ENCODE assay signal across 20 cellular contexts in genomic region chr15:101150723-101151040, GRCh38.
DNase-seq lines count a peak whose midpoint lies in the region; ATAC-seq and TF ChIP-seq lines count a peak whose summit lies in the region.
"Had no signal": no experiment of that assay in that cellular context is flagged by ENCODE, and none has a peak within 500 bp of the region (broad histone marks: within the 10 kb centered on the region; RNA-seq: fewer than 3 reads in every experiment).

No MANE protein-coding gene starts in this region.

- H4K20me1 ChIP-seq in MM.1S (ENCODE audit: insufficient read depth, low read length) = no peaks in the 10 kb centered on the region

- no peak overlapping the region for H3K4me3 Mint-ChIP-seq in natural killer cell treated with Interleukin-12 subunit alpha and Interleukin-12 subunit beta and Interleukin-15 and Interleukin-18, amount 100 ng/mL, for 72 hours
- no peak overlapping the region for H3K4me3 Mint-ChIP-seq in natural killer cell
- H3K4me3 Mint-ChIP-seq: CD4-positive, alpha-beta memory T cell had no signal

- in situ Hi-C loops in GM13976 (cut with MboI; ENCODE audit: low sequenced_read_pairs, unreplicated experiment) = no loop called here

- no peaks in the 10 kb centered on the region for H3K27me3 Mint-ChIP-seq in natural killer cell treated with Interleukin-12 subunit alpha and Interleukin-12 subunit beta and Interleukin-15 and Interleukin-18, amount 100 ng/mL, for 72 hours
- no peaks in the 10 kb centered on the region for H3K27me3 Mint-ChIP-seq in natural killer cell (ENCODE audit: low read depth in 2 of 2)
- H3K27me3 Mint-ChIP-seq: CD4-positive, alpha-beta memory T cell had no signal

- peaks cover 29 to 34% of the 10 kb centered on the region in 2 donors for H3K4me1 Mint-ChIP-seq in natural killer cell treated with Interleukin-12 subunit alpha and Interleukin-12 subunit beta and Interleukin-15 and Interleukin-18, amount 100 ng/mL, for 72 hours (ENCODE audit: low read depth in 2 of 2)
- peaks cover 9 to 19% of the 10 kb centered on the region in 2 donors for H3K4me1 Mint-ChIP-seq in natural killer cell

- H3F3A ChIP-seq in MM.1S (ENCODE audit: insufficient read depth, low read length) = peaks cover 35% of the 10 kb centered on the region

- no peak for ATAC-seq in natural killer cell treated with Interleukin-12 subunit alpha and Interleukin-12 subunit beta and Interleukin-15 and Interleukin-18, amount 100 ng/mL, for 72 hours
- ATAC-seq in natural killer cell (no peak), lower lobe of right lung (no peak)
- ATAC-seq: HCT116, Panc1, SK-N-SH treated with all-trans-retinoic acid at 6 μM for 48 hours had no signal

- no peak overlapping the region for H2AFZ ChIP-seq in MM.1S (ENCODE audit: low read length)

- H3K27ac Mint-ChIP-seq in natural killer cell treated with Interleukin-12 subunit alpha and Interleukin-12 subunit beta and Interleukin-15 and Interleukin-18, amount 100 ng/mL, for 72 hours = peak overlapping the region in 1 of 2 donors; percentile 18
- no peak overlapping the region for H3K27ac Mint-ChIP-seq in natural killer cell

- H3K4me1 ChIP-seq in MM.1S (ENCODE audit: low read length) (peaks cover 61% of the 10 kb centered on the region), lower lobe of right lung (peaks cover 9% of the 10 kb centered on the region), tibial nerve (peaks cover 0 to 10% (median 4%) of the 10 kb centered on the region in 4 donors)

- DNase-seq in natural killer cell treated with Interleukin-12 subunit alpha and Interleukin-12 subunit beta and Interleukin-15 and Interleukin-18, amount 100 ng/mL, for 72 hours (ENCODE audit: low spot score) = peak; percentile 3
- DNase-seq in natural killer cell = no peak
- DNase-seq in MM.1S = no peak
- peak; percentile 4 for DNase-seq in lower lobe of right lung
- no peak for DNase-seq in GM13976 (ENCODE audit: low spot score)
- DNase-seq in head of caudate nucleus = no peak
- DNase-seq in tibial nerve (ENCODE audit: low spot score in 2 of 2) = no peak
- DNase-seq in NCI-H510A treated with DMSO at 0.1 percent for 48 hours (lab: John Stamatoyannopoulos, UW) = no peak
- DNase-seq: CD4-positive, alpha-beta memory T cell; COR-L47; DMS53; NCI-H1417; NCI-H1694; NCI-H2029 treated with DMSO at 0.1 percent for 48 hours; NCI-H2227 treated with DMSO at 0.1 percent for 48 hours; NCI-H69; SJCRH30 had no signal

- H3K79me2 ChIP-seq in MM.1S (ENCODE audit: low read length) = peaks cover 12% of the 10 kb centered on the region

- 91 to 95% methylated on average over 7 of the region's 7 CpGs for WGBS in tibial nerve, 2 donors

- H3K27ac ChIP-seq in MM.1S (ENCODE audit: low read length) (peak overlapping the region; percentile 45; the same call in 1 of the 2 replicates), lower lobe of right lung (no peak overlapping the region), tibial nerve (no peak overlapping the region)
- H3K27ac ChIP-seq: SJCRH30 had no signal

- intact Hi-C loops in natural killer cell (cut with micrococcal nuclease) = no loop called here
- intact Hi-C loops in lower lobe of right lung (cut with DNase I) = no loop called here
- intact Hi-C loops in head of caudate nucleus (cut with DNase I) = no loop called here

- H3K9me3 ChIP-seq in MM.1S (replicated peaks; ENCODE audit: insufficient read depth, low read length) = no peaks in the 10 kb centered on the region
- H3K9me3 ChIP-seq in lower lobe of right lung = no peaks in the 10 kb centered on the region
- H3K9me3 ChIP-seq in tibial nerve = no peaks in the 10 kb centered on the region
- H3K9me3 ChIP-seq: SJCRH30 had no signal

- H3K36me3 ChIP-seq in MM.1S (replicated peaks; ENCODE audit: insufficient read depth, low read length) = no peaks in the 10 kb centered on the region
- H3K36me3 ChIP-seq in lower lobe of right lung = no peaks in the 10 kb centered on the region
- H3K36me3 ChIP-seq in tibial nerve = no peaks in the 10 kb centered on the region
- H3K36me3 ChIP-seq: SJCRH30 had no signal

- no peaks in the 10 kb centered on the region for H3K9me2 ChIP-seq in MM.1S (replicated peaks; ENCODE audit: insufficient read depth, low read length)

- no peak for TF ChIP-seq EP300 in tibial nerve (IDR thresholded peaks at IDR 0.05)

- no peaks in the 10 kb centered on the region for H3K9me3 Mint-ChIP-seq in natural killer cell treated with Interleukin-12 subunit alpha and Interleukin-12 subunit beta and Interleukin-15 and Interleukin-18, amount 100 ng/mL, for 72 hours
- H3K9me3 Mint-ChIP-seq in natural killer cell = no peaks in the 10 kb centered on the region

- H3K27me3 ChIP-seq in MM.1S (replicated peaks; ENCODE audit: insufficient read depth, low read length) (no peaks in the 10 kb centered on the region), lower lobe of right lung (ENCODE audit: low read depth) (no peaks in the 10 kb centered on the region), tibial nerve (no peaks in the 10 kb centered on the region)
- H3K27me3 ChIP-seq: SJCRH30 had no signal

- H3K36me3 Mint-ChIP-seq in natural killer cell treated with Interleukin-12 subunit alpha and Interleukin-12 subunit beta and Interleukin-15 and Interleukin-18, amount 100 ng/mL, for 72 hours = no peaks in the 10 kb centered on the region
- H3K36me3 Mint-ChIP-seq in natural killer cell = no peaks in the 10 kb centered on the region
- H3K36me3 Mint-ChIP-seq: CD4-positive, alpha-beta memory T cell had no signal

- H3K4me3 ChIP-seq in MM.1S (ENCODE audit: low read length) = no peak overlapping the region
- H3K4me3 ChIP-seq in lower lobe of right lung = no peak overlapping the region
- no peak overlapping the region for H3K4me3 ChIP-seq in tibial nerve
- H3K4me3 ChIP-seq: SJCRH30 had no signal

- H3K4me2 ChIP-seq in MM.1S (ENCODE audit: low read depth, low read length) = no peak overlapping the region

- TF ChIP-seq CTCF in natural killer cell (IDR thresholded peaks at IDR 0.05) (no peak), MM.1S (IDR thresholded peaks at IDR 0.05; ENCODE audit: low read length) (no peak), lower lobe of right lung (IDR thresholded peaks at IDR 0.05) (no peak), GM13976 (IDR thresholded peaks at IDR 0.05; ENCODE audit: borderline replicate concordance, control extremely low read depth, extremely low read depth, insufficient read depth, missing control alignments) (no peak), tibial nerve (IDR thresholded peaks at IDR 0.05) (no peak)

- no peak for TF ChIP-seq POLR2A in tibial nerve (IDR thresholded peaks at IDR 0.05)

- no peak overlapping the region for H3K9ac ChIP-seq in MM.1S (ENCODE audit: low read length)

Comparison
In these comparisons a context has a peak if more than half of its experiments do, and no peak if none do; other contexts are left out.
1. DNase-seq: peak in natural killer cell treated with Interleukin-12 subunit alpha and Interleukin-12 subunit beta and Interleukin-15 and Interleukin-18, amount 100 ng/mL, for 72 hours (single experiment) and lower lobe of right lung (single experiment); none in natural killer cell (single experiment), MM.1S (single experiment), GM13976 (single experiment), head of caudate nucleus (0 of 42), tibial nerve (0 of 2) and NCI-H510A treated with DMSO at 0.1 percent for 48 hours (single experiment).